Comparison of ENCODE assay signal across 9 cellular contexts in the genomic region with DNA sequence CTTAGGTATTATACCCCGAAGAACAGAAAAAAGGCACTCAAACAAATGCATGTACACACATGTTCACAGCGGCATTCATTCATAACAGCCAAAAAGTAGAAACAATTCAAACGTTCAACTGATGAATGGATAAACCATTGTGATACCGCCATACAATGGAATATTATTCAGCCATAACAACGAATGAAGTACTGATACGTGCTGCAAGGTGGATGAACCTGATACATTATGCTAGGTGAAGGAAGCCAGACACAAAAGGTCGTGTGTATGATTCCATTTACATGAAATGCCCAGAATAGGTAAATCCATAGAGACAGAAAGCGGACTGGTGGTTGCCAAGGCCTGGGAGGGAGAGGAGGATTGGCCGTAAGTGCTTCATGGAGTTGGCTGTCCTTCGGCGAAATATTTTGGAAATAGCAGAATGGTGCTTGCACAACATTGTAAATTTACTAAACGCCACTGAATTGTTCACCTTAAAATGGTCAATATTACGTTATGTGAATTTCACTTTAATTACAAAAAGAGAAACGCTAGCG.
DNase-seq lines count a peak whose midpoint lies in the region; ATAC-seq, FAIRE-seq and TF ChIP-seq lines count a peak whose summit lies in the region.
"Had no signal": no experiment of that assay in that cellular context is flagged by ENCODE, and none has a peak within 500 bp of the region (broad histone marks: within the 10 kb centered on the region; RNA-seq: fewer than 3 reads in every experiment).

No MANE protein-coding gene starts in this region.

- no peaks in the 10 kb centered on the region for H3K27me3 ChIP-seq in HCT116 (ENCODE audit: insufficient read depth, low read length)
- no peaks in the 10 kb centered on the region for H3K27me3 ChIP-seq in left lung
- H3K27me3 ChIP-seq in thymus (ENCODE audit: control insufficient read depth, insufficient read depth) = no peaks in the 10 kb centered on the region

- no peaks in the 10 kb centered on the region for H3K9me2 ChIP-seq in HCT116 (ENCODE audit: insufficient read depth)

- no peaks in the 10 kb centered on the region for H3K9me3 ChIP-seq in HCT116 (ENCODE audit: control insufficient read depth in 1 of 2, insufficient read depth in 1 of 2, low read depth in 1 of 2, low read length in 2 of 2)
- H3K9me3 ChIP-seq in left lung = no peaks in the 10 kb centered on the region
- H3K9me3 ChIP-seq in thymus (ENCODE audit: control insufficient read depth) = no peaks in the 10 kb centered on the region

- H3K4me1 ChIP-seq in HCT116 (ENCODE audit: control insufficient read depth in 1 of 2, insufficient read depth in 2 of 2, low read length in 2 of 2) (peaks cover 0 to 18% of the 10 kb centered on the region in 2 experiments; a peak in 2 of 4 replicates), left lung (peaks cover 8 to 41% of the 10 kb centered on the region in 2 donors), thymus (ENCODE audit: control insufficient read depth, insufficient read depth, low read length) (peaks cover 24% of the 10 kb centered on the region)

- no peak for FAIRE-seq in H54 (lab: Jason Lieb, UNC)
- FAIRE-seq: colon had no signal

- peak overlapping the region; percentile 97 for H3K27ac Mint-ChIP-seq in MCF 10A (ENCODE audit: low read depth, unreplicated experiment)

- H3K4me2 ChIP-seq in HCT116 (ENCODE audit: low read length) = peak overlapping the region; percentile 90

- peaks cover 32% of the 10 kb centered on the region for H3K36me3 Mint-ChIP-seq in MCF 10A (ENCODE audit: insufficient read depth, unreplicated experiment)

- no peaks in the 10 kb centered on the region for H3K9me3 Mint-ChIP-seq in MCF 10A (ENCODE audit: unreplicated experiment)

- peak overlapping the region; percentile 95 for H2AFZ ChIP-seq in HCT116 (ENCODE audit: low read depth, low read length, poor library complexity, severe bottlenecking)

- WGBS in thymus = 39% methylated on average over 15 of the region's 15 CpGs

- H3K4me1 Mint-ChIP-seq in MCF 10A (ENCODE audit: insufficient read depth, unreplicated experiment) = peaks cover 32% of the 10 kb centered on the region

- no peaks in the 10 kb centered on the region for H4K20me1 ChIP-seq in HCT116 (ENCODE audit: insufficient read depth)

- TF ChIP-seq POLR2A in HCT116 (IDR thresholded peaks at IDR 0.05; ENCODE audit: borderline replicate concordance, extremely low read depth, insufficient read depth, insufficient read length) (no peak), H54 (IDR thresholded peaks at IDR 0.05; ENCODE audit: low read depth, low read length) (no peak)

- POLR2A ChIA-PET in HCT116 (lab: Charles Lee) = interaction anchor here (0.6 to 0.8 kb wide), 6 partner anchors 22 to 306 kb away, joined by 3 to 5 read pairs (median 3); no protein-coding TSS in a partner anchor
- POLR2A ChIA-PET in MCF 10A (lab: Yijun Ruan, JAX) = interaction anchor here (0.7 to 2.8 kb wide), 17 partner anchors 10 to 987 kb away, joined by 3 to 22 read pairs (median 3); partner anchors contain the start of genes ELP2, INO80C, MOCOS and SLC39A6

- no peak for TF ChIP-seq RAD21 in HCT116 (IDR thresholded peaks at IDR 0.05; ENCODE audit: low read depth)

- peaks cover 30% of the 10 kb centered on the region for H3K79me2 ChIP-seq in HCT116 (ENCODE audit: insufficient read depth, low read length)

- H3K36me3 ChIP-seq in HCT116 (ENCODE audit: control insufficient read depth in 1 of 2, insufficient read depth in 2 of 2, low read length in 2 of 2) (peaks cover 13 to 14% of the 10 kb centered on the region in 2 experiments), left lung (peaks cover 0 to 22% of the 10 kb centered on the region in 2 donors), thymus (ENCODE audit: control insufficient read depth, insufficient read depth) (no peaks in the 10 kb centered on the region)

- H3K4me3 Mint-ChIP-seq in MCF 10A (ENCODE audit: unreplicated experiment) = peak overlapping the region; percentile 93

- TSS peak; percentile 73 for BruUV-seq in HCT116 (replicated peaks; lab: Mats Ljungman, UMichigan)
- TSS peak; percentile 74 for BruUV-seq in MCF 10A (replicated peaks; lab: Mats Ljungman, UMichigan)

- H3K27me3 Mint-ChIP-seq in MCF 10A (ENCODE audit: insufficient read depth, unreplicated experiment) = no peaks in the 10 kb centered on the region

- peak overlapping the region; percentile 77 for H3K9ac ChIP-seq in HCT116 (ENCODE audit: low read length)

- intact Hi-C loops in HCT116 (cut with micrococcal nuclease) (loop anchor here (5.0 kb wide), 1 partner anchor 584 kb away; no protein-coding TSS in a partner anchor), MCF 10A (cut with micrococcal nuclease) (no loop called here), left lung (cut with DNase I) (no loop called here)

- CTCF ChIA-PET in HCT116 (lab: Charles Lee) = interaction anchor here (0.6 to 1.4 kb wide), 3 partner anchors 21 to 1112 kb away, joined by 3 to 4 read pairs (median 3); no protein-coding TSS in a partner anchor
- CTCF ChIA-PET in MCF 10A (lab: Yijun Ruan, JAX) = no interaction called here

- no peak for TF ChIP-seq CTCF in HCT116 (IDR thresholded peaks at IDR 0.05 in 2 of 3, conservative IDR thresholded peaks at IDR 0.05 in 1 of 3; ENCODE audit: borderline replicate concordance in 1 of 3, insufficient read depth in 1 of 3, low read depth in 2 of 3, low read length in 2 of 3)
- TF ChIP-seq CTCF in MCF 10A (IDR thresholded peaks at IDR 0.05; ENCODE audit: unreplicated experiment) = no peak
- TF ChIP-seq CTCF in left lung (IDR thresholded peaks at IDR 0.05) = no peak

- RAD21 ChIA-PET in HCT116 (lab: Charles Lee; ENCODE audit: low non-redundant PET in 1 of 2, low total read pairs in 2 of 2, uncharacterized antibody in 2 of 2, unreplicated experiment in 2 of 2) = interaction anchor here in 1 of 2 experiments (0.6 to 0.7 kb wide), 3 partner anchors 34 to 390 kb away, joined by 3 to 6 read pairs (median 4); no protein-coding TSS in a partner anchor

- H3K4me3 ChIP-seq in HCT116 (replicated peaks in 1 of 2; ENCODE audit: low read depth in 1 of 2, low read length in 2 of 2) (peak overlapping the region; percentile 83 to 89), left lung (peak overlapping the region; percentile 88 to 93), thymus (ENCODE audit: low read length) (peak overlapping the region; percentile 91)

- ATAC-seq in HCT116 = peak; percentile 41
- ATAC-seq in left lung = peak; percentile 21

- peak; percentile 90 for DNase-seq in NCI-H2227 treated with DMSO at 0.1 percent for 48 hours (lab: John Stamatoyannopoulos, UW)
- no peak for DNase-seq in NCI-H2227 (lab: John Stamatoyannopoulos, UW; ENCODE audit: unreplicated experiment)
- no peak for DNase-seq in HCT116 (ENCODE audit: low read depth, low spot score)
- peak; percentile 82 for DNase-seq in NCI-H146 treated with DMSO at 0.1 percent for 48 hours (lab: John Stamatoyannopoulos, UW; ENCODE audit: unreplicated experiment)
- no peak for DNase-seq in MCF 10A (ENCODE audit: unreplicated experiment)
- no peak for DNase-seq in left lung
- no peak for DNase-seq in H54 (ENCODE audit: insufficient read length, low spot score)

- H3K27ac ChIP-seq in HCT116 (ENCODE audit: low read depth, low read length) (peak overlapping the region; percentile 76), left lung (peak overlapping the region; percentile 90 to 96), thymus (ENCODE audit: low read depth) (peak overlapping the region; percentile 95)

TF ChIP-seq in HCT116, 20 proteins besides CTCF, POLR2A, EP300 and RAD21 (continues in another document):
- no peak for TF ChIP-seq YY1 (IDR thresholded peaks at IDR 0.05; ENCODE audit: extremely low read depth, insufficient replicate concordance, low read depth, low read length)
- no peak for TF ChIP-seq FOSL1 (IDR thresholded peaks at IDR 0.05; ENCODE audit: low read depth)
- no peak for TF ChIP-seq ELF1 (IDR thresholded peaks at IDR 0.05; ENCODE audit: borderline replicate concordance, low read depth)
- no peak for TF ChIP-seq REST (IDR thresholded peaks at IDR 0.05; ENCODE audit: low read depth)
- TF ChIP-seq CBX3 (IDR thresholded peaks at IDR 0.05; ENCODE audit: low read depth) = no peak
- no peak for TF ChIP-seq JUND (IDR thresholded peaks at IDR 0.05)
- no peak for TF ChIP-seq ZNF274 (IDR thresholded peaks at IDR 0.05; ENCODE audit: low read depth, low read length)
- TF ChIP-seq ZFX (IDR thresholded peaks at IDR 0.05) = no peak
- TF ChIP-seq SIN3A (IDR thresholded peaks at IDR 0.05; ENCODE audit: low read depth) = no peak
- TF ChIP-seq SP1 (IDR thresholded peaks at IDR 0.05; ENCODE audit: low read depth) = no peak
- no peak for TF ChIP-seq EZH2phosphoT487 (IDR thresholded peaks at IDR 0.05; ENCODE audit: borderline replicate concordance)
- TF ChIP-seq EZH2 (IDR thresholded peaks at IDR 0.05) = no peak

Comparison
In these comparisons a context has a peak if more than half of its experiments do, and no peak if none do; other contexts are left out.
1. DNase-seq: peak in NCI-H2227 treated with DMSO at 0.1 percent for 48 hours (single experiment) and NCI-H146 treated with DMSO at 0.1 percent for 48 hours (single experiment); none in NCI-H2227 (single experiment), HCT116 (single experiment), MCF 10A (single experiment), left lung (0 of 2) and H54 (single experiment).
2. Peak in every context shown above with its lines, with median percentiles within 50 percentile points of each other: H3K27ac ChIP-seq and H3K4me3 ChIP-seq.